In the genomic region with DNA sequence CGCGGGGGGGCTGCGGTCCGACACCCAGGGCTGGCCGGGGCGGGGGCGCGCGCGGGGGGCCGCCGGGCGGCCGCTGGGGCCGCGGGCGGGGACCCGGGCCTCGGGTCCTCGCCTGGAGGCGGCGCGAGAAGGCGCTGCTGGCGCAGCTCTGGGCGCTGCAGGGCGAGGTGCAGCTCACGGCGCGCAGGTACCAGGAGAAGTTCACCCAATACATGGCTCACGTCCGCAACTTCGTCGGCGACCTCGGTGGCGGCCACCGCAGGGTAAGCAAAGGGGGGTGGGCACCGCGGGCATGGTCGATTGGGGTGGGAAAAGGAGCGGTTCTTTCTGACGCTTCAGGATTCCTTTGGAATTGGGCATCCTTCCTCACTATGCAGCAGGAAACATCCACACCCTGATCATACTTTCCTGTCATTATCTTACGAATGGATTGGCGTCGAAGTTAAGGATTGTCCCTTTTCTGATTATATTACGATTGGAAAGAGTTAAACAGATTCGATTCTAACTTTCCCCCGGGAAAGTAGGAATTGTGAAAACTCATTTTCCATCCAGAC, we compare ENCODE assay signal across 14 cellular contexts. TPM values are rescaled to one million over a fixed set of nuclear protein-coding genes. Genes with fewer than 3 reads are reported as not detected.
DNase-seq lines count a peak whose midpoint lies in the region; ATAC-seq and TF ChIP-seq lines count a peak whose summit lies in the region.
"Had no signal": no experiment of that assay in that cellular context is flagged by ENCODE, and none has a peak within 500 bp of the region (broad histone marks: within the 10 kb centered on the region; RNA-seq: fewer than 3 reads in every experiment).

No MANE protein-coding gene starts in this region.

- intact Hi-C loops in A673 (cut with micrococcal nuclease; ENCODE audit: unreplicated experiment), result no loop called here

- DNase-seq in A673 (ENCODE audit: low spot score) (no peak), hepatic stellate cell (ENCODE audit: low spot score) (peak; percentile 15), medulla oblongata (ENCODE audit: extremely low spot score) (no peak), NCI-H2029 (lab: John Stamatoyannopoulos, UW) (no peak), RKO (ENCODE audit: low spot score) (no peak)
- DNase-seq: CD4-positive, alpha-beta memory T cell; NCI-H1694 treated with DMSO at 0.1 percent for 48 hours had no signal

- ATAC-seq in HG03135 (IDR thresholded peaks at IDR 0.05; ENCODE audit: unreplicated experiment), result no peak

- POLR2A ChIA-PET in A673 (lab: Charles Lee; ENCODE audit: low non-redundant PET), result no interaction called here

- H3K27me3 ChIP-seq in A673 (replicated peaks; ENCODE audit: insufficient read depth, low read depth, low read length, poor library complexity) (peaks cover 51% of the 10 kb centered on the region), HUES48 (ENCODE audit: control insufficient read depth, insufficient read depth, low read length) (peaks cover 48% of the 10 kb centered on the region), rectal smooth muscle tissue (ENCODE audit: control insufficient read depth, insufficient read depth, low read length) (peaks cover 2% of the 10 kb centered on the region)

- H3K9me3 ChIP-seq in A673 (ENCODE audit: low read depth, low read length, poor library complexity, severe bottlenecking), result no peaks in the 10 kb centered on the region
- H3K9me3 ChIP-seq in HUES48 (ENCODE audit: control insufficient read depth, insufficient read depth, low read length), result no peaks in the 10 kb centered on the region

- no peak overlapping the region for H3K27ac ChIP-seq in A673 (ENCODE audit: low read depth, low read length, poor library complexity, severe bottlenecking)
- no peak overlapping the region for H3K27ac ChIP-seq in HUES48 (ENCODE audit: low read depth, low read length)
- peak overlapping the region; percentile 91 for H3K27ac ChIP-seq in rectal smooth muscle tissue (ENCODE audit: low read depth, low read length)
- H3K27ac ChIP-seq: HL-60, SK-N-MC had no signal

- no peak overlapping the region for H3K9ac ChIP-seq in HUES48 (ENCODE audit: low read depth, low read length)
- H3K9ac ChIP-seq in rectal smooth muscle tissue (ENCODE audit: low read length), result no peak overlapping the region

- BruUV-seq in A673 (replicated peaks; lab: Mats Ljungman, UMichigan), result no TSS peak

- CTCF ChIA-PET in A673 (lab: Charles Lee), result no interaction called here

- H3K4me1 ChIP-seq in A673 (ENCODE audit: insufficient read depth, low read length, poor library complexity, severe bottlenecking) (no peaks in the 10 kb centered on the region), HUES48 (ENCODE audit: control insufficient read depth, insufficient read depth, low read length) (peaks cover 4% of the 10 kb centered on the region; the same call in 1 of the 2 replicates), rectal smooth muscle tissue (ENCODE audit: control insufficient read depth, insufficient read depth, low read length) (peaks cover 13% of the 10 kb centered on the region)

- H3K36me3 ChIP-seq in A673 (ENCODE audit: insufficient read depth, low read length, poor library complexity, severe bottlenecking) (no peaks in the 10 kb centered on the region), HUES48 (ENCODE audit: control insufficient read depth, insufficient read depth, low read length) (no peaks in the 10 kb centered on the region), rectal smooth muscle tissue (ENCODE audit: control insufficient read depth, insufficient read depth, low read length) (no peaks in the 10 kb centered on the region)

- H3K4me3 ChIP-seq in A673 (ENCODE audit: low read depth, low read length, poor library complexity, severe bottlenecking), result peak overlapping the region; percentile 19
- H3K4me3 ChIP-seq in HUES48 (ENCODE audit: low read depth, low read length), result peak overlapping the region; percentile 53
- peak overlapping the region; percentile 74 for H3K4me3 ChIP-seq in rectal smooth muscle tissue (ENCODE audit: low read length)
- H3K4me3 ChIP-seq: SK-N-MC had no signal

- TF ChIP-seq CTCF in A673 (conservative IDR thresholded peaks at IDR 0.05; ENCODE audit: low read depth, low read length), result no peak

RNA-seq across cellular contexts. Expression of a gene that starts 0.8 kb away (rescaled TPM):
- not detected in 2 replicates for total RNA-seq in A673 (2021)
- total RNA-seq: CD4-positive, alpha-beta memory T cell; fibroblast of villous mesenchyme; pulmonary artery endothelial cell had no signal

Comparison
In these comparisons a context has a peak if more than half of its experiments do, and no peak if none do; other contexts are left out.
1. H3K4me3 ChIP-seq: peak in every context shown above with its lines; median percentile 74 in rectal smooth muscle tissue; 53 in HUES48; 19 in A673.